In the genomic region with DNA sequence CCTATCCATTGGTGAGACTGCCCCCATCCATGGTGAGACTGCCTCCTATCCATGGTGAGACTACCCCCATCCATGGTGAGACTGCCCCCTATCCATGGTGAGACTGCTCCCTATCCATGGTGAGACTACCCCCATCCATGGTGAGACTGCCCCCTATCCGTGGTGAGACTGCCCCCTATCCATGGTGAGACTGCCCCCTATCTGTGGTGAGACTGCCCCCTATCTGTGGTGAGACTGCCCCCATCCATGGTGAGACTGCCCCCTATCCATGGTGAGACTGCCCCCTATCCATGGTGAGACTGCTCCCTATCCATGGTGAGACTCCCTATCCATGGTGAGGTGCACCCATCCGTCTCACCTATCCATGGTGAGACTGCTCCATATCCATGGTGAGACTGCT, we compare ENCODE assay signal across 2 cellular contexts. TPM values are rescaled to one million over a fixed set of nuclear protein-coding genes. Genes with fewer than 3 reads are reported as not detected.
"Had no signal": no experiment of that assay in that cellular context is flagged by ENCODE, and none has a peak within 500 bp of the region (broad histone marks: within the 10 kb centered on the region; RNA-seq: fewer than 3 reads in every experiment).

No MANE protein-coding gene starts in this region.

RNA-seq across cellular contexts. Expression of gene LRIT3, which starts 27.6 kb away (rescaled TPM):
- total RNA-seq: G401, GM12878 had no signal

RNA-seq across cellular contexts. Expression of gene EGF, which starts 37.1 kb away (rescaled TPM):
- total RNA-seq: G401 had no signal

RNA-seq across cellular contexts. Expression of gene RRH, which starts 47.8 kb away (rescaled TPM):
- total RNA-seq: G401, GM12878 had no signal
